ENCODE assay signal across 11 cellular contexts in genomic region chr18:44938396-44939036, GRCh38.
DNase-seq lines count a peak whose midpoint lies in the region; ATAC-seq and TF ChIP-seq lines count a peak whose summit lies in the region.
"Had no signal": no experiment of that assay in that cellular context is flagged by ENCODE, and none has a peak within 500 bp of the region (broad histone marks: within the 10 kb centered on the region; RNA-seq: fewer than 3 reads in every experiment).

No MANE protein-coding gene starts in this region.

- H3K4me3 Mint-ChIP-seq in activated CD4-positive, alpha-beta T cell treated with anti-CD3 and anti-CD28 coated beads, Interleukin-2, amount 10 ng/mL, durations not matched to agents 7 days and 5 days, result no peak overlapping the region

- H3K9me3 Mint-ChIP-seq in activated CD4-positive, alpha-beta T cell treated with anti-CD3 and anti-CD28 coated beads, Interleukin-2, amount 10 ng/mL, durations not matched to agents 7 days and 5 days, result peaks cover 5% of the 10 kb centered on the region

- no peaks in the 10 kb centered on the region for H3K27me3 ChIP-seq in Peyer's patch

- DNase-seq in COR-L47 (lab: John Stamatoyannopoulos, UW), result peak; percentile 97
- DNase-seq in NCI-H187 treated with DMSO at 0.1 percent for 48 hours (lab: John Stamatoyannopoulos, UW), result peak; percentile 48
- peak in 2 of 3 donors; percentile 56 to 73 for DNase-seq in Peyer's patch
- peak; percentile 75 for DNase-seq in left kidney (ENCODE audit: low read depth, low spot score)
- DNase-seq in activated CD4-positive, alpha-beta T cell treated with anti-CD3 and anti-CD28 coated beads, Interleukin-2, amount 10 ng/mL, durations not matched to agents 7 days and 5 days, result no peak
- no peak for DNase-seq in CD1c-positive myeloid dendritic cell (ENCODE audit: extremely low spot score)
- DNase-seq in GF-D8 (lab: John Stamatoyannopoulos, UW), result no peak
- DNase-seq: aorta; stimulated activated naive CD4-positive, alpha-beta T cell had no signal

- peak overlapping the region in 1 of 4 donors; percentile 26 for H3K4me3 ChIP-seq in Peyer's patch

- no peak overlapping the region for H3K27ac Mint-ChIP-seq in activated CD4-positive, alpha-beta T cell treated with anti-CD3 and anti-CD28 coated beads, Interleukin-2, amount 10 ng/mL, durations not matched to agents 7 days and 5 days

- H3K27me3 Mint-ChIP-seq in activated CD4-positive, alpha-beta T cell treated with anti-CD3 and anti-CD28 coated beads, Interleukin-2, amount 10 ng/mL, durations not matched to agents 7 days and 5 days, result peaks cover 9% of the 10 kb centered on the region
- H3K27me3 Mint-ChIP-seq: IgD-negative memory B cell had no signal

- H3K36me3 ChIP-seq in Peyer's patch, result no peaks in the 10 kb centered on the region

- H3K36me3 Mint-ChIP-seq in activated CD4-positive, alpha-beta T cell treated with anti-CD3 and anti-CD28 coated beads, Interleukin-2, amount 10 ng/mL, durations not matched to agents 7 days and 5 days (ENCODE audit: low read depth), result no peaks in the 10 kb centered on the region

- H3K4me1 Mint-ChIP-seq in activated CD4-positive, alpha-beta T cell treated with anti-CD3 and anti-CD28 coated beads, Interleukin-2, amount 10 ng/mL, durations not matched to agents 7 days and 5 days, result no peaks in the 10 kb centered on the region

- H3K9me3 ChIP-seq in Peyer's patch, result peaks cover 0 to 4% (median 0%) of the 10 kb centered on the region in 4 donors

- POLR2A ChIA-PET in activated CD4-positive, alpha-beta T cell treated with anti-CD3 and anti-CD28 coated beads, Interleukin-2, amount 10 ng/mL, durations not matched to agents 7 days and 5 days (lab: Charles Lee), result no interaction called here

- no peak for ATAC-seq in HG03521 (IDR thresholded peaks at IDR 0.05; ENCODE audit: unreplicated experiment)

- H3K27ac ChIP-seq in Peyer's patch, result peak overlapping the region in 2 of 4 donors; percentile 44 to 87

- H3K4me1 ChIP-seq in Peyer's patch, result no peaks in the 10 kb centered on the region

- CTCF ChIA-PET in activated CD4-positive, alpha-beta T cell treated with anti-CD3 and anti-CD28 coated beads, Interleukin-2, amount 10 ng/mL, durations not matched to agents 7 days and 5 days (lab: Charles Lee), result no interaction called here

- no peak for TF ChIP-seq CTCF in Peyer's patch (IDR thresholded peaks at IDR 0.05)

- TF ChIP-seq POLR2A in Peyer's patch (IDR thresholded peaks at IDR 0.05), result no peak

Comparison
In these comparisons a context has a peak if more than half of its experiments do, and no peak if none do; other contexts are left out.
1. DNase-seq: peak in COR-L47 (single experiment), NCI-H187 treated with DMSO at 0.1 percent for 48 hours (single experiment), Peyer's patch (2 of 3) and left kidney (single experiment); none in activated CD4-positive, alpha-beta T cell treated with anti-CD3 and anti-CD28 coated beads, Interleukin-2, amount 10 ng/mL, durations not matched to agents 7 days and 5 days (single experiment), CD1c-positive myeloid dendritic cell (single experiment) and GF-D8 (single experiment).